ENCODE assay signal across 23 cellular contexts in the genomic region with DNA sequence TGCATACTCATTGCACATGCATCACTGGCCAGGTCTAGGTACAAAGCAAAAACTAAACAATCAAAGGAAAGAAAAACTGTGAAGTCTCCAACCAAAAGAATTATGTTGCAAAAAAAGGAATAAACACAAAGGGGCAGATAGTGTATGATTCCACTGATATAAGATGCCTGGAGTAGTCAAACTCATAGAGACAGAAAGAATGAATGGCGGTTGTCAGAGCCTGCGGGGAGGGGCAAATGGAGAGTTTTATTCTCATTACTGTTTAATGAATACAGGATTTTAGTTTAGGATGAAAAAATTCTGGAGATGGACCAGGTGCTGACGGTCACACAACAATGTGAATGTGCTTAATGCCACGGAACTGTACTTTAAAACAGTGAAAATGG. TPM values are rescaled to one million over a fixed set of nuclear protein-coding genes. Genes with fewer than 3 reads are reported as not detected.
DNase-seq lines count a peak whose midpoint lies in the region; ATAC-seq and TF ChIP-seq lines count a peak whose summit lies in the region.
"Had no signal": no experiment of that assay in that cellular context is flagged by ENCODE, and none has a peak within 500 bp of the region (broad histone marks: within the 10 kb centered on the region; RNA-seq: fewer than 3 reads in every experiment).

No MANE protein-coding gene starts in this region.

- H3K27me3 Mint-ChIP-seq in activated CD4-positive, alpha-beta memory T cell treated with anti-CD3 and anti-CD28 coated beads for 36 hours: no peaks in the 10 kb centered on the region
- H3K27me3 Mint-ChIP-seq in activated CD4-positive, alpha-beta memory T cell treated with anti-CD3 and anti-CD28 coated beads, Interleukin-2, amount 10 ng/mL, durations not matched to agents 7 days and 5 days: no peaks in the 10 kb centered on the region
- H3K27me3 Mint-ChIP-seq in CD8-positive, alpha-beta memory T cell: no peaks in the 10 kb centered on the region
- no peaks in the 10 kb centered on the region for H3K27me3 Mint-ChIP-seq in T-cell
- H3K27me3 Mint-ChIP-seq: activated CD8-positive, alpha-beta memory T cell treated with anti-CD3 and anti-CD28 coated beads, Interleukin-2, amount 10 ng/mL, durations not matched to agents 7 days and 5 days had no signal

- H3K9me3 ChIP-seq in CD8-positive, alpha-beta memory T cell (ENCODE audit: low read length): no peaks in the 10 kb centered on the region
- H3K9me3 ChIP-seq in hepatocyte (ENCODE audit: low read depth): no peaks in the 10 kb centered on the region
- no peaks in the 10 kb centered on the region for H3K9me3 ChIP-seq in PC-3 (ENCODE audit: low read length)
- H3K9me3 ChIP-seq: breast epithelium, MG63, SK-N-SH had no signal

- H3F3A ChIP-seq in PC-3 (ENCODE audit: low read length, unreplicated experiment): no peaks in the 10 kb centered on the region

- no peaks in the 10 kb centered on the region for H3K36me3 ChIP-seq in CD8-positive, alpha-beta memory T cell (ENCODE audit: insufficient read depth, low read length)
- no peaks in the 10 kb centered on the region for H3K36me3 ChIP-seq in hepatocyte (replicated peaks; ENCODE audit: insufficient read depth, low read depth)
- H3K36me3 ChIP-seq in PC-3 (ENCODE audit: low read depth, low read length): no peaks in the 10 kb centered on the region
- H3K36me3 ChIP-seq: breast epithelium, MG63 had no signal

- H3K36me3 Mint-ChIP-seq in activated CD4-positive, alpha-beta memory T cell treated with anti-CD3 and anti-CD28 coated beads for 36 hours: peaks cover 1% of the 10 kb centered on the region
- H3K36me3 Mint-ChIP-seq in activated CD4-positive, alpha-beta memory T cell treated with anti-CD3 and anti-CD28 coated beads, Interleukin-2, amount 10 ng/mL, durations not matched to agents 7 days and 5 days (ENCODE audit: low read depth): peaks cover 8% of the 10 kb centered on the region
- H3K36me3 Mint-ChIP-seq in CD8-positive, alpha-beta memory T cell: peaks cover 0 to 6% (median 5%) of the 10 kb centered on the region in 3 donors
- peaks cover 7% of the 10 kb centered on the region for H3K36me3 Mint-ChIP-seq in T-cell

- H3K4me2 ChIP-seq in hepatocyte (peak overlapping the region; percentile 49), PC-3 (ENCODE audit: low read length) (no peak overlapping the region)
- H3K4me2 ChIP-seq: SK-N-SH had no signal

- peaks cover 43% of the 10 kb centered on the region for H3K79me2 ChIP-seq in hepatocyte
- H3K79me2 ChIP-seq in PC-3 (ENCODE audit: low read length): no peaks in the 10 kb centered on the region

- H3K4me1 Mint-ChIP-seq in activated CD4-positive, alpha-beta memory T cell treated with anti-CD3 and anti-CD28 coated beads for 36 hours (ENCODE audit: low read depth): peaks cover 60% of the 10 kb centered on the region
- peaks cover 36% of the 10 kb centered on the region for H3K4me1 Mint-ChIP-seq in activated CD4-positive, alpha-beta memory T cell treated with anti-CD3 and anti-CD28 coated beads, Interleukin-2, amount 10 ng/mL, durations not matched to agents 7 days and 5 days
- peaks cover 42 to 86% (median 77%) of the 10 kb centered on the region in 3 donors for H3K4me1 Mint-ChIP-seq in CD8-positive, alpha-beta memory T cell
- peaks cover 69 to 73% (median 73%) of the 10 kb centered on the region in 3 donors for H3K4me1 Mint-ChIP-seq in T-cell

- H2AFZ ChIP-seq in hepatocyte (no peak overlapping the region), PC-3 (ENCODE audit: low read length) (no peak overlapping the region)

- no peaks in the 10 kb centered on the region for H3K27me3 ChIP-seq in CD8-positive, alpha-beta memory T cell (ENCODE audit: insufficient read depth, low read length, poor library complexity, severe bottlenecking)
- H3K27me3 ChIP-seq in hepatocyte: no peaks in the 10 kb centered on the region
- H3K27me3 ChIP-seq in PC-3 (ENCODE audit: low read length): no peaks in the 10 kb centered on the region
- H3K27me3 ChIP-seq: breast epithelium, MG63 had no signal

- no TSS peak for BruUV-seq in PC-3 (replicated peaks; lab: Mats Ljungman, UMichigan)

- peak overlapping the region; percentile 9 for H3K27ac Mint-ChIP-seq in activated CD4-positive, alpha-beta memory T cell treated with anti-CD3 and anti-CD28 coated beads for 36 hours
- H3K27ac Mint-ChIP-seq in activated CD4-positive, alpha-beta memory T cell treated with anti-CD3 and anti-CD28 coated beads, Interleukin-2, amount 10 ng/mL, durations not matched to agents 7 days and 5 days: no peak overlapping the region
- H3K27ac Mint-ChIP-seq in CD8-positive, alpha-beta memory T cell: peak overlapping the region in 5 of 8 donors; percentile 0 to 80 (median 35)
- peak overlapping the region; percentile 26 to 82 for H3K27ac Mint-ChIP-seq in T-cell
- H3K27ac Mint-ChIP-seq: activated CD8-positive, alpha-beta memory T cell treated with anti-CD3 and anti-CD28 coated beads, Interleukin-2, amount 10 ng/mL, durations not matched to agents 7 days and 5 days had no signal

- H3K4me3 Mint-ChIP-seq in activated CD4-positive, alpha-beta memory T cell treated with anti-CD3 and anti-CD28 coated beads for 36 hours: no peak overlapping the region
- no peak overlapping the region for H3K4me3 Mint-ChIP-seq in activated CD4-positive, alpha-beta memory T cell treated with anti-CD3 and anti-CD28 coated beads, Interleukin-2, amount 10 ng/mL, durations not matched to agents 7 days and 5 days
- no peak overlapping the region for H3K4me3 Mint-ChIP-seq in CD8-positive, alpha-beta memory T cell
- H3K4me3 Mint-ChIP-seq in T-cell: no peak overlapping the region
- H3K4me3 Mint-ChIP-seq: activated CD8-positive, alpha-beta memory T cell treated with anti-CD3 and anti-CD28 coated beads, Interleukin-2, amount 10 ng/mL, durations not matched to agents 7 days and 5 days had no signal

- no peaks in the 10 kb centered on the region for H4K20me1 ChIP-seq in hepatocyte (ENCODE audit: insufficient read depth, poor library complexity, severe bottlenecking)
- H4K20me1 ChIP-seq in PC-3 (ENCODE audit: low read length): no peaks in the 10 kb centered on the region

- CTCF ChIA-PET in activated CD4-positive, alpha-beta memory T cell treated with anti-CD3 and anti-CD28 coated beads for 36 hours (lab: Charles Lee): no interaction called here
- CTCF ChIA-PET in activated CD4-positive, alpha-beta memory T cell treated with anti-CD3 and anti-CD28 coated beads, Interleukin-2, amount 10 ng/mL, durations not matched to agents 7 days and 5 days (lab: Charles Lee): no interaction called here
- CTCF ChIA-PET in CD8-positive, alpha-beta memory T cell (lab: Charles Lee): interaction anchor here (1.0 kb wide), 1 partner anchor 272 kb away, joined by 3 read pairs; no protein-coding TSS in a partner anchor
- CTCF ChIA-PET in T-cell (lab: Charles Lee): no interaction called here
- CTCF ChIA-PET in PC-3 (lab: Charles Lee): no interaction called here

- H3K9ac ChIP-seq in PC-3 (ENCODE audit: low read length): no peak overlapping the region
- H3K9ac ChIP-seq: SK-N-SH had no signal

- H3K9me3 Mint-ChIP-seq in activated CD4-positive, alpha-beta memory T cell treated with anti-CD3 and anti-CD28 coated beads for 36 hours: no peaks in the 10 kb centered on the region
- H3K9me3 Mint-ChIP-seq in activated CD4-positive, alpha-beta memory T cell treated with anti-CD3 and anti-CD28 coated beads, Interleukin-2, amount 10 ng/mL, durations not matched to agents 7 days and 5 days: no peaks in the 10 kb centered on the region
- no peaks in the 10 kb centered on the region for H3K9me3 Mint-ChIP-seq in CD8-positive, alpha-beta memory T cell
- no peaks in the 10 kb centered on the region for H3K9me3 Mint-ChIP-seq in T-cell

- H3K9me2 ChIP-seq in hepatocyte (replicated peaks; ENCODE audit: insufficient read depth) (no peaks in the 10 kb centered on the region), PC-3 (replicated peaks; ENCODE audit: low read length) (no peaks in the 10 kb centered on the region)
- H3K9me2 ChIP-seq: SK-N-SH had no signal

- 90% methylated on average over 4 of the region's 4 CpGs for WGBS in hepatocyte (ENCODE audit: low lambda C conversion rate, missing lambda C conversion rate)

- no peak overlapping the region for H3K4me3 ChIP-seq in CD8-positive, alpha-beta memory T cell (ENCODE audit: low read length)
- no peak overlapping the region for H3K4me3 ChIP-seq in hepatocyte
- H3K4me3 ChIP-seq in PC-3 (ENCODE audit: low read length): no peak overlapping the region
- H3K4me3 ChIP-seq: breast epithelium, K562, MG63 had no signal

- no peak overlapping the region for H3K27ac ChIP-seq in CD8-positive, alpha-beta memory T cell (ENCODE audit: low read depth, low read length)
- H3K27ac ChIP-seq in hepatocyte (peak overlapping the region; percentile 38), PC-3 (ENCODE audit: low read length) (no peak overlapping the region)
- H3K27ac ChIP-seq: breast epithelium, RWPE1 had no signal

- intact Hi-C loops in activated CD4-positive, alpha-beta memory T cell treated with anti-CD3 and anti-CD28 coated beads for 36 hours (cut with micrococcal nuclease): no loop called here
- intact Hi-C loops in PC-3 (cut with micrococcal nuclease): no loop called here

- TF ChIP-seq CTCF in hepatocyte (IDR thresholded peaks at IDR 0.05; ENCODE audit: poor library complexity) (no peak), PC-3 (conservative IDR thresholded peaks at IDR 0.05; ENCODE audit: low read depth, low read length) (no peak)

- ATAC-seq in T-cell (replicated peaks in 1 of 4): no peak
- ATAC-seq in PC-3: no peak
- no peak for ATAC-seq in HG03025 (IDR thresholded peaks at IDR 0.05; ENCODE audit: low FRiP score, unreplicated experiment)
- ATAC-seq: activated CD8-positive, alpha-beta memory T cell treated with anti-CD3 and anti-CD28 coated beads, Interleukin-2, amount 10 ng/mL, durations not matched to agents 7 days and 5 days; left ventricle myocardium superior had no signal

- POLR2A ChIA-PET in activated CD4-positive, alpha-beta memory T cell treated with anti-CD3 and anti-CD28 coated beads for 36 hours (lab: Charles Lee): interaction anchor here (0.7 to 10.0 kb wide), 2 partner anchors 16 to 34 kb away, joined by 3 to 271 read pairs; partner anchors contain the start of gene STAT5B
- POLR2A ChIA-PET in activated CD4-positive, alpha-beta memory T cell treated with anti-CD3 and anti-CD28 coated beads, Interleukin-2, amount 10 ng/mL, durations not matched to agents 7 days and 5 days (lab: Charles Lee): no interaction called here
- POLR2A ChIA-PET in CD8-positive, alpha-beta memory T cell (lab: Charles Lee): interaction anchor here (0.5 to 0.8 kb wide), 2 partner anchors 19 to 138 kb away, joined by 3 to 4 read pairs; no protein-coding TSS in a partner anchor
- POLR2A ChIA-PET in T-cell (lab: Charles Lee) (no interaction called here), PC-3 (lab: Charles Lee; ENCODE audit: unreplicated experiment) (no interaction called here)

- DNase-seq in activated CD4-positive, alpha-beta memory T cell treated with anti-CD3 and anti-CD28 coated beads for 36 hours: no peak
- DNase-seq in activated CD4-positive, alpha-beta memory T cell treated with anti-CD3 and anti-CD28 coated beads, Interleukin-2, amount 10 ng/mL, durations not matched to agents 7 days and 5 days: no peak
- no peak for DNase-seq in CD8-positive, alpha-beta memory T cell
- no peak for DNase-seq in T-cell
- no peak for DNase-seq in hepatocyte (ENCODE audit: low spot score)
- DNase-seq in PC-3: no peak
- DNase-seq in NCI-H82 (lab: John Stamatoyannopoulos, UW): no peak
- DNase-seq: activated CD4-positive, alpha-beta T cell treated with anti-CD3 and anti-CD28 coated beads for 1 hour; activated CD8-positive, alpha-beta memory T cell treated with anti-CD3 and anti-CD28 coated beads, Interleukin-2, amount 10 ng/mL, durations not matched to agents 7 days and 5 days; AML-193; amniotic stem cell; effector CD4-positive, alpha-beta T cell; left ventricle myocardium superior; MG63; NCI-H1105 treated with DMSO at 0.1 percent for 48 hours; NCI-H2029; NCI-H2227 treated with DMSO at 0.1 percent for 48 hours; SK-N-SH; stimulated activated CD4-positive, alpha-beta T cell treated with anti-CD3 and anti-CD28 coated beads, Interleukin-2, amount 100 ng/mL, for 24 hours had no signal

- peaks cover 54% of the 10 kb centered on the region for H3K4me1 ChIP-seq in CD8-positive, alpha-beta memory T cell (ENCODE audit: insufficient read depth, low read length)
- no peaks in the 10 kb centered on the region for H3K4me1 ChIP-seq in hepatocyte (ENCODE audit: insufficient read depth)
- no peaks in the 10 kb centered on the region for H3K4me1 ChIP-seq in PC-3 (ENCODE audit: insufficient read depth, low read length)
- H3K4me1 ChIP-seq: breast epithelium had no signal

RNA-seq across cellular contexts. Expression of gene STAT5B, which starts 20.8 kb away (rescaled TPM):
- total RNA-seq in activated CD4-positive, alpha-beta memory T cell treated with anti-CD3 and anti-CD28 coated beads for 36 hours: 100 to 1,000 TPM; 192 to 195 TPM
- total RNA-seq in activated CD4-positive, alpha-beta memory T cell treated with anti-CD3 and anti-CD28 coated beads, Interleukin-2, amount 10 ng/mL, durations not matched to agents 7 days and 5 days: 100 to 1,000 TPM; 163 to 171 TPM
- total RNA-seq in CD8-positive, alpha-beta memory T cell: 100 to 1,000 TPM; 124 to 132 TPM
- 108 TPM for polyA plus RNA-seq in CD8-positive, alpha-beta memory T cell
- total RNA-seq in T-cell (100 to 1,000 TPM; 178 to 205 (median 186) TPM), hepatocyte (26.0 and 27.9 TPM in 2 replicates), PC-3 (2014; rRNA removed) (not detected in 2 replicates)
- 18.7 and 25.7 TPM in 2 replicates for polyA plus RNA-seq in hepatocyte

RNA-seq across cellular contexts. Expression of gene STAT5A, which starts 32.9 kb away (rescaled TPM):
- total RNA-seq in activated CD4-positive, alpha-beta memory T cell treated with anti-CD3 and anti-CD28 coated beads for 36 hours: 100 to 1,000 TPM; 211 to 215 TPM
- 10 to 100 TPM; 88.4 to 96.7 TPM for total RNA-seq in activated CD4-positive, alpha-beta memory T cell treated with anti-CD3 and anti-CD28 coated beads, Interleukin-2, amount 10 ng/mL, durations not matched to agents 7 days and 5 days
- total RNA-seq in CD8-positive, alpha-beta memory T cell: 100 to 1,000 TPM; 259 to 263 TPM
- 90.3 TPM for polyA plus RNA-seq in CD8-positive, alpha-beta memory T cell
- total RNA-seq in T-cell: 100 to 1,000 TPM; 141 to 160 (median 147) TPM
- total RNA-seq in hepatocyte: 5.5 and 6.5 TPM in 2 replicates
- polyA plus RNA-seq in hepatocyte: 3.5 and 6.1 TPM in 2 replicates
- not detected in 2 replicates for total RNA-seq in PC-3 (2014; rRNA removed)

Comparison
In these comparisons a context has a peak if more than half of its experiments do, and no peak if none do; other contexts are left out.
1. POLR2A ChIA-PET loops: an anchor here in activated CD4-positive, alpha-beta memory T cell treated with anti-CD3 and anti-CD28 coated beads for 36 hours (0.7 to 10.0 kb wide) and CD8-positive, alpha-beta memory T cell (0.5 to 0.8 kb wide); none called in activated CD4-positive, alpha-beta memory T cell treated with anti-CD3 and anti-CD28 coated beads, Interleukin-2, amount 10 ng/mL, durations not matched to agents 7 days and 5 days, T-cell and PC-3.
2. RNA of gene STAT5B, which starts 20.8 kb away (total RNA-seq): 192 to 195 TPM in activated CD4-positive, alpha-beta memory T cell treated with anti-CD3 and anti-CD28 coated beads for 36 hours, 178 to 205 TPM in T-cell, 163 to 171 TPM in activated CD4-positive, alpha-beta memory T cell treated with anti-CD3 and anti-CD28 coated beads, Interleukin-2, amount 10 ng/mL, durations not matched to agents 7 days and 5 days, 124 to 132 TPM in CD8-positive, alpha-beta memory T cell and 26.0 to 27.9 TPM in hepatocyte; not detected in PC-3; every median in the first group is over 10 times any median in the second.
3. RNA of gene STAT5A, which starts 32.9 kb away (total RNA-seq): 259 to 263 TPM in CD8-positive, alpha-beta memory T cell, 211 to 215 TPM in activated CD4-positive, alpha-beta memory T cell treated with anti-CD3 and anti-CD28 coated beads for 36 hours, 141 to 160 TPM in T-cell and 88.4 to 96.7 TPM in activated CD4-positive, alpha-beta memory T cell treated with anti-CD3 and anti-CD28 coated beads, Interleukin-2, amount 10 ng/mL, durations not matched to agents 7 days and 5 days; 5.5 to 6.5 TPM in hepatocyte and not detected in PC-3; every median in the first group is over 10 times any median in the second.